In genomic region chr13:91248249-91248648, GRCh38 we compare ENCODE assay signal across 1 cellular context.
TF ChIP-seq lines count a peak whose summit lies in the region.

No MANE protein-coding gene starts in this region.

TF ChIP-seq in K562, 482 proteins besides CTCF, POLR2A, EP300 and RAD21 (continued from another document):
- TF ChIP-seq ZNF609 (CRISPR knock-in tag; IDR thresholded peaks at IDR 0.05; ENCODE audit: borderline replicate concordance) (no peak), ZZZ3 (IDR thresholded peaks at IDR 0.05) (no peak), HSF4 (CRISPR knock-in tag; IDR thresholded peaks at IDR 0.05; ENCODE audit: borderline replicate concordance) (no peak), TGIF2 (CRISPR knock-in tag; IDR thresholded peaks at IDR 0.05) (0 out of 2 replicates have a peak, but pooled peaks have one; percentile 40), ZNF280B (CRISPR knock-in tag; IDR thresholded peaks at IDR 0.05) (peak; percentile 72; the same call in 1 of the 2 replicates), MEF2A (IDR thresholded peaks at IDR 0.05; ENCODE audit: control insufficient read depth, low read depth, low read length) (no peak), PHF21A (IDR thresholded peaks at IDR 0.05; ENCODE audit: borderline replicate concordance, low read depth) (no peak), ELF2 (CRISPR knock-in tag; IDR thresholded peaks at IDR 0.05) (0 out of 2 replicates have a peak, but pooled peaks have one; percentile 44), ZBTB7A (IDR thresholded peaks at IDR 0.05; ENCODE audit: borderline replicate concordance, control insufficient read depth, low read depth, low read length) (no peak), CBX2 (IDR thresholded peaks at IDR 0.05; ENCODE audit: insufficient read depth, low read length, poor library complexity, severe bottlenecking) (no peak), NFATC3 (IDR thresholded peaks at IDR 0.05) (no peak), KLF6 (CRISPR knock-in tag; IDR thresholded peaks at IDR 0.05; ENCODE audit: borderline replicate concordance) (no peak), ZNF282 (CRISPR knock-in tag; IDR thresholded peaks at IDR 0.05) (no peak), ESRRA (IDR thresholded peaks at IDR 0.05; ENCODE audit: borderline replicate concordance, low read depth) (no peak), FOXJ3 (CRISPR knock-in tag; IDR thresholded peaks at IDR 0.05) (no peak), ARHGAP35 (IDR thresholded peaks at IDR 0.05; ENCODE audit: partially characterized antibody) (no peak), CAMTA2 (CRISPR knock-in tag; conservative IDR thresholded peaks at IDR 0.05) (0 out of 2 replicates have a peak, but pooled peaks have one; percentile 60), SIX5 (IDR thresholded peaks at IDR 0.05; ENCODE audit: borderline replicate concordance in 1 of 2, insufficient read depth in 1 of 2, low read depth in 1 of 2, low read length in 2 of 2) (no peak), COPS2 (conservative IDR thresholded peaks at IDR 0.05) (no peak), ZFX (CRISPR knock-in tag; IDR thresholded peaks at IDR 0.05) (no peak)
- TF ChIP-seq, protein P1, sequence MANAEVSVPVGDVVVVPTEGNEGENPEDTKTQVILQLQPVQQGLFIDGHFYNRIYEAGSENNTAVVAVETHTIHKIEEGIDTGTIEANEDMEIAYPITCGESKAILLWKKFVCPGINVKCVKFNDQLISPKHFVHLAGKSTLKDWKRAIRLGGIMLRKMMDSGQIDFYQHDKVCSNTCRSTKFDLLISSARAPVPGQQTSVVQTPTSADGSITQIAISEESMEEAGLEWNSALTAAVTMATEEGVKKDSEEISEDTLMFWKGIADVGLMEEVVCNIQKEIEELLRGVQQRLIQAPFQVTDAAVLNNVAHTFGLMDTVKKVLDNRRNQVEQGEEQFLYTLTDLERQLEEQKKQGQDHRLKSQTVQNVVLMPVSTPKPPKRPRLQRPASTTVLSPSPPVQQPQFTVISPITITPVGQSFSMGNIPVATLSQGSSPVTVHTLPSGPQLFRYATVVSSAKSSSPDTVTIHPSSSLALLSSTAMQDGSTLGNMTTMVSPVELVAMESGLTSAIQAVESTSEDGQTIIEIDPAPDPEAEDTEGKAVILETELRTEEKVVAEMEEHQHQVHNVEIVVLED (CRISPR knock-in tag; IDR thresholded peaks at IDR 0.05) = no peak
- TF ChIP-seq, protein P2, sequence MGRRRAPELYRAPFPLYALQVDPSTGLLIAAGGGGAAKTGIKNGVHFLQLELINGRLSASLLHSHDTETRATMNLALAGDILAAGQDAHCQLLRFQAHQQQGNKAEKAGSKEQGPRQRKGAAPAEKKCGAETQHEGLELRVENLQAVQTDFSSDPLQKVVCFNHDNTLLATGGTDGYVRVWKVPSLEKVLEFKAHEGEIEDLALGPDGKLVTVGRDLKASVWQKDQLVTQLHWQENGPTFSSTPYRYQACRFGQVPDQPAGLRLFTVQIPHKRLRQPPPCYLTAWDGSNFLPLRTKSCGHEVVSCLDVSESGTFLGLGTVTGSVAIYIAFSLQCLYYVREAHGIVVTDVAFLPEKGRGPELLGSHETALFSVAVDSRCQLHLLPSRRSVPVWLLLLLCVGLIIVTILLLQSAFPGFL (CRISPR knock-in tag; IDR thresholded peaks at IDR 0.05) = no peak
- TF ChIP-seq, protein P3, sequence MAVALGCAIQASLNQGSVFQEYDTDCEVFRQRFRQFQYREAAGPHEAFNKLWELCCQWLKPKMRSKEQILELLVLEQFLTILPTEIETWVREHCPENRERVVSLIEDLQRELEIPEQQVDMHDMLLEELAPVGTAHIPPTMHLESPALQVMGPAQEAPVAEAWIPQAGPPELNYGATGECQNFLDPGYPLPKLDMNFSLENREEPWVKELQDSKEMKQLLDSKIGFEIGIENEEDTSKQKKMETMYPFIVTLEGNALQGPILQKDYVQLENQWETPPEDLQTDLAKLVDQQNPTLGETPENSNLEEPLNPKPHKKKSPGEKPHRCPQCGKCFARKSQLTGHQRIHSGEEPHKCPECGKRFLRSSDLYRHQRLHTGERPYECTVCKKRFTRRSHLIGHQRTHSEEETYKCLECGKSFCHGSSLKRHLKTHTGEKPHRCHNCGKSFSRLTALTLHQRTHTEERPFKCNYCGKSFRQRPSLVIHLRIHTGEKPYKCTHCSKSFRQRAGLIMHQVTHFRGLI (CRISPR knock-in tag; IDR thresholded peaks at IDR 0.05) = no peak
